8 cellular contexts compared by ENCODE assay signal in the genomic region with DNA sequence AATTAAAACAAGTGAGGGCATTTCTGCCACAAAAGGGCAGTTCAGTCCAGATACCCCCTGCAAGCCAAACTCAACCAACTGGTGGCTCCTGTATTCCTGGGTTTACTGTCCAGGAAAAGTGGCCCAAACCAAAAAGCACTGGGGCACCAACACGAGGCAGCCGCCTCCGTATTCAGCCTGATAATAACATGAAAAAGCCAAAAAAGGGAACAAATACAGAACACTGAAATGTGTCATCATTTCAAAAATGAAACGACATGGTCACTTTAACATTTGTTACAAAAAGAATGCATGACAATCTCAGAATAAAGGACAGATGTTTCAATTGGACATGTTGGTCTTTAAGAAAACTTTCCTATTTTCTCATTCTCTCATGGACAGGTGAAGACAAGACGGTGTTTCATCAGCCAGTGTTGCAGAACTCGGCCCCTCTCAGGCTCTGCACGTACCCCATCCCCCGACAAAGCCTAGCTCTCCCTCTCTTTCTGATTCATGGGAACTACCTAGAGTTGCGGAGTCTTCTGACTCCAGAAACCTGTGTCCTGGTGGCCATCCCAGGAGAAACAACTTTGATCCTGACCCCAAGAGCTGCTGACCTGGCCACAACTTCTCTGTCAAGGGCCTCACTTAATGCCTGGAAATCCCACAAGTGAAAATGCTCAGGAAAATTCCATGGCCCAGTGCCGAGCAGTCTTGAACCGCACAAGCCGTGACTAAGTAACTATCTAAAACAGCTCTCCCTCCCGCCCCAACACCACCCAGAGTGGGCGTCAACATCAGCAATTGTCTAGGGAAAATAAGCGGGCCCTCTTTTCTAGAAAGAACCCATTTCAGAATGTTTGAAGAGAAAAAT.
A peak's percentile ranks its signal among the peaks of the same experiment; 100 is the strongest.
DNase-seq lines count a peak whose midpoint lies in the region; ATAC-seq and TF ChIP-seq lines count a peak whose summit lies in the region.

No MANE protein-coding gene starts in this region.

- TF ChIP-seq CTCF in retinal pigment epithelial cell (conservative IDR thresholded peaks at IDR 0.05; ENCODE audit: low read depth, low read length), result peak; percentile 8

- H3K4me3 ChIP-seq in retinal pigment epithelial cell (ENCODE audit: low read length), result peak overlapping the region; percentile 18

- peak; percentile 15 for DNase-seq in D341Med (ENCODE audit: low spot score)
- DNase-seq in activated CD8-positive, alpha-beta memory T cell treated with anti-CD3 and anti-CD28 coated beads, Interleukin-2, amount 50 U/mL, for 4 hours, result peak; percentile 47
- peak; percentile 63 for DNase-seq in foreskin melanocyte
- DNase-seq in retinal pigment epithelial cell (ENCODE audit: low read depth), result peak; percentile 86
- DNase-seq in NCI-H2029 treated with DMSO at 0.1 percent for 48 hours (lab: John Stamatoyannopoulos, UW), result no peak
- no peak for DNase-seq in NCI-H748 treated with DMSO at 0.1 percent for 48 hours (lab: John Stamatoyannopoulos, UW)

- ATAC-seq in HG02678 (IDR thresholded peaks at IDR 0.05; ENCODE audit: unreplicated experiment), result peak; percentile 16
- no peak for ATAC-seq in GM21786 (IDR thresholded peaks at IDR 0.05; ENCODE audit: unreplicated experiment)

Comparison
In these comparisons a context has a peak if more than half of its experiments do, and no peak if none do; other contexts are left out.
1. DNase-seq: peak in D341Med (single experiment), activated CD8-positive, alpha-beta memory T cell treated with anti-CD3 and anti-CD28 coated beads, Interleukin-2, amount 50 U/mL, for 4 hours (single experiment), foreskin melanocyte (single experiment) and retinal pigment epithelial cell (single experiment); none in NCI-H2029 treated with DMSO at 0.1 percent for 48 hours (single experiment) and NCI-H748 treated with DMSO at 0.1 percent for 48 hours (single experiment).